Comparison of ENCODE assay signal across 8 cellular contexts in genomic region chr21:43864313-43864805, GRCh38. TPM values are rescaled to one million over a fixed set of nuclear protein-coding genes. Genes with fewer than 3 reads are reported as not detected.
DNase-seq lines count a peak whose midpoint lies in the region; ATAC-seq and TF ChIP-seq lines count a peak whose summit lies in the region.

No MANE protein-coding gene starts in this region.

- no peak overlapping the region for H2AFZ ChIP-seq in HCT116 (ENCODE audit: low read depth, low read length, poor library complexity, severe bottlenecking)

- peaks cover 45% of the 10 kb centered on the region for H3K4me1 ChIP-seq in CD4-positive, CD25-positive, alpha-beta regulatory T cell (ENCODE audit: control insufficient read depth, insufficient read depth, low read length, poor library complexity, severe bottlenecking)
- H3K4me1 ChIP-seq in HCT116 (ENCODE audit: control insufficient read depth in 1 of 2, insufficient read depth in 2 of 2, low read length in 2 of 2) (peaks cover 7 to 42% of the 10 kb centered on the region in 2 experiments), liver (ENCODE audit: control insufficient read depth in 4 of 4, insufficient read depth in 4 of 4, low read length in 3 of 4) (peaks cover 5 to 33% (median 25%) of the 10 kb centered on the region in 4 donors)

- peaks cover 0 to 2% (median 0%) of the 10 kb centered on the region in 7 donors for H3K9me3 Mint-ChIP-seq in CD4-positive, CD25-positive, alpha-beta regulatory T cell
- no peaks in the 10 kb centered on the region for H3K9me3 Mint-ChIP-seq in T-cell
- H3K9me3 Mint-ChIP-seq in stimulated activated effector memory CD8-positive, alpha-beta T cell treated with anti-CD3 and anti-CD28 coated beads, Interleukin-12 subunit alpha, Interleukin-12 subunit beta, amount 100 ng/mL, for 72 hours: no peaks in the 10 kb centered on the region

- H3K36me3 Mint-ChIP-seq in CD4-positive, CD25-positive, alpha-beta regulatory T cell: peaks cover 11% of the 10 kb centered on the region
- H3K36me3 Mint-ChIP-seq in T-cell: peaks cover 5% of the 10 kb centered on the region
- peaks cover 29% of the 10 kb centered on the region for H3K36me3 Mint-ChIP-seq in stimulated activated effector memory CD8-positive, alpha-beta T cell treated with anti-CD3 and anti-CD28 coated beads, Interleukin-12 subunit alpha, Interleukin-12 subunit beta, amount 100 ng/mL, for 72 hours

- H3K4me3 ChIP-seq in CD4-positive, CD25-positive, alpha-beta regulatory T cell (ENCODE audit: low read depth, low read length): no peak overlapping the region
- peak overlapping the region; percentile 46 to 66 for H3K4me3 ChIP-seq in HCT116 (replicated peaks in 1 of 2; ENCODE audit: low read depth in 1 of 2, low read length in 2 of 2)
- H3K4me3 ChIP-seq in liver (ENCODE audit: low read depth in 1 of 3, low read length in 3 of 3): peak overlapping the region; percentile 36 to 97 (median 64)

- no peaks in the 10 kb centered on the region for H4K20me1 ChIP-seq in HCT116 (ENCODE audit: insufficient read depth)

- peaks cover 14 to 44% (median 30%) of the 10 kb centered on the region in 4 donors for H3K4me1 Mint-ChIP-seq in CD4-positive, CD25-positive, alpha-beta regulatory T cell
- H3K4me1 Mint-ChIP-seq in T-cell: peaks cover 34 to 37% (median 36%) of the 10 kb centered on the region in 3 donors
- H3K4me1 Mint-ChIP-seq in stimulated activated effector memory CD8-positive, alpha-beta T cell treated with anti-CD3 and anti-CD28 coated beads, Interleukin-12 subunit alpha, Interleukin-12 subunit beta, amount 100 ng/mL, for 72 hours: peaks cover 32% of the 10 kb centered on the region

- H3K36me3 ChIP-seq in CD4-positive, CD25-positive, alpha-beta regulatory T cell (ENCODE audit: control insufficient read depth, insufficient read depth, low read length): peaks cover 9% of the 10 kb centered on the region
- 0 out of 4 replicates have a peak, but pooled peaks cover 0 to 5% of the 10 kb centered on the region in 2 experiments for H3K36me3 ChIP-seq in HCT116 (ENCODE audit: control insufficient read depth in 1 of 2, insufficient read depth in 2 of 2, low read length in 2 of 2)
- H3K36me3 ChIP-seq in liver (ENCODE audit: control insufficient read depth in 4 of 4, insufficient read depth in 3 of 4, low read depth in 1 of 4, low read length in 3 of 4): no peaks in the 10 kb centered on the region

- RAD21 ChIA-PET in HCT116 (lab: Charles Lee; ENCODE audit: low non-redundant PET in 1 of 2, low total read pairs in 2 of 2, uncharacterized antibody in 2 of 2, unreplicated experiment in 2 of 2): interaction anchor here in 1 of 2 experiments (0.9 kb wide), 1 partner anchor 54 kb away, joined by 3 read pairs; no protein-coding TSS in a partner anchor

- no TSS peak for BruUV-seq in HCT116 (replicated peaks; lab: Mats Ljungman, UMichigan)

- peak overlapping the region in 2 of 4 donors; percentile 52 to 87 for H3K4me3 Mint-ChIP-seq in CD4-positive, CD25-positive, alpha-beta regulatory T cell
- peak overlapping the region in 1 of 3 donors; percentile 78 for H3K4me3 Mint-ChIP-seq in T-cell
- peak overlapping the region; percentile 61 for H3K4me3 Mint-ChIP-seq in stimulated activated effector memory CD8-positive, alpha-beta T cell treated with anti-CD3 and anti-CD28 coated beads, Interleukin-12 subunit alpha, Interleukin-12 subunit beta, amount 100 ng/mL, for 72 hours

- CTCF ChIA-PET in HCT116 (lab: Charles Lee) (interaction anchor here (0.8 kb wide), 1 partner anchor 111 kb away, joined by 3 read pairs; no protein-coding TSS in a partner anchor), T-cell (lab: Charles Lee) (no interaction called here)

- H3K9ac ChIP-seq in HCT116 (ENCODE audit: low read length) (peak overlapping the region; percentile 66), liver (ENCODE audit: low read depth in 1 of 2, low read length in 2 of 2) (peak overlapping the region in 1 of 2 donors; percentile 56)

- H3K27ac ChIP-seq in CD4-positive, CD25-positive, alpha-beta regulatory T cell (ENCODE audit: insufficient read depth, low read length, poor library complexity, severe bottlenecking): peak overlapping the region; percentile 57
- H3K27ac ChIP-seq in HCT116 (ENCODE audit: low read depth, low read length) (peak overlapping the region; percentile 77), liver (ENCODE audit: low read depth in 1 of 2, low read length in 2 of 2) (peak overlapping the region; percentile 64 to 77)

- DNase-seq in CD4-positive, CD25-positive, alpha-beta regulatory T cell: peak; percentile 9 to 59 (median 31)
- peak; percentile 60 for DNase-seq in HCT116 (ENCODE audit: low read depth, low spot score)
- peak in 10 of 34 experiments; percentile 5 to 44 (median 26) for DNase-seq in T-cell
- DNase-seq in cerebellar cortex (ENCODE audit: low spot score): peak; percentile 23
- peak; percentile 17 to 73 for DNase-seq in stimulated activated effector memory CD8-positive, alpha-beta T cell treated with anti-CD3 and anti-CD28 coated beads, Interleukin-12 subunit alpha, Interleukin-12 subunit beta, amount 100 ng/mL, for 72 hours (ENCODE audit: low spot score in 2 of 2)

- H3K9me3 ChIP-seq in CD4-positive, CD25-positive, alpha-beta regulatory T cell (ENCODE audit: control insufficient read depth in 2 of 2, low read length in 2 of 2): no peaks in the 10 kb centered on the region
- H3K9me3 ChIP-seq in HCT116 (ENCODE audit: control insufficient read depth in 1 of 2, insufficient read depth in 1 of 2, low read depth in 1 of 2, low read length in 2 of 2) (no peaks in the 10 kb centered on the region), liver (ENCODE audit: control insufficient read depth in 4 of 4, low read length in 3 of 4) (no peaks in the 10 kb centered on the region)

- POLR2A ChIA-PET in HCT116 (lab: Charles Lee) (interaction anchor here (0.8 to 1.3 kb wide), 2 partner anchors 16 to 19 kb away, joined by 3 to 5 read pairs; no protein-coding TSS in a partner anchor), T-cell (lab: Charles Lee) (no interaction called here)

- ATAC-seq in CD4-positive, CD25-positive, alpha-beta regulatory T cell (ENCODE audit: low read depth in 2 of 2): no peak
- ATAC-seq in HCT116 (peak; percentile 88), T-cell (replicated peaks in 1 of 4) (peak; percentile 11 to 33 (median 22)), HG03565 (IDR thresholded peaks at IDR 0.05; ENCODE audit: unreplicated experiment) (no peak), GM19035 (IDR thresholded peaks at IDR 0.05; ENCODE audit: unreplicated experiment) (no peak)
- peak; percentile 40 for ATAC-seq in stimulated activated effector memory CD8-positive, alpha-beta T cell treated with anti-CD3 and anti-CD28 coated beads, Interleukin-12 subunit alpha, Interleukin-12 subunit beta, amount 100 ng/mL, for 72 hours

- peak overlapping the region; percentile 95 for H3K4me2 ChIP-seq in HCT116 (ENCODE audit: low read length)

- under 1% methylated on average over 61 of the region's 61 CpGs for WGBS in liver

- peaks cover 34% of the 10 kb centered on the region for H3K79me2 ChIP-seq in HCT116 (ENCODE audit: insufficient read depth, low read length)

- no peak overlapping the region for H3K27ac Mint-ChIP-seq in CD4-positive, CD25-positive, alpha-beta regulatory T cell
- H3K27ac Mint-ChIP-seq in T-cell: no peak overlapping the region
- H3K27ac Mint-ChIP-seq in stimulated activated effector memory CD8-positive, alpha-beta T cell treated with anti-CD3 and anti-CD28 coated beads, Interleukin-12 subunit alpha, Interleukin-12 subunit beta, amount 100 ng/mL, for 72 hours: no peak overlapping the region

- no peaks in the 10 kb centered on the region for H3K27me3 ChIP-seq in CD4-positive, CD25-positive, alpha-beta regulatory T cell (ENCODE audit: control insufficient read depth, insufficient read depth, low read length)
- no peaks in the 10 kb centered on the region for H3K27me3 ChIP-seq in HCT116 (ENCODE audit: insufficient read depth, low read length)
- no peaks in the 10 kb centered on the region for H3K27me3 ChIP-seq in liver (ENCODE audit: control insufficient read depth in 4 of 4, insufficient read depth in 4 of 4, low read length in 3 of 4)

- peak; percentile 80 for TF ChIP-seq POLR2A in HCT116 (IDR thresholded peaks at IDR 0.05; ENCODE audit: borderline replicate concordance, extremely low read depth, insufficient read depth, insufficient read length)

- intact Hi-C loops in HCT116 (cut with micrococcal nuclease): no loop called here

- TF ChIP-seq CTCF in HCT116 (IDR thresholded peaks at IDR 0.05 in 2 of 3, conservative IDR thresholded peaks at IDR 0.05 in 1 of 3; ENCODE audit: borderline replicate concordance in 1 of 3, insufficient read depth in 1 of 3, low read depth in 2 of 3, low read length in 2 of 3): no peak
- TF ChIP-seq CTCF in liver (IDR thresholded peaks at IDR 0.05; ENCODE audit: low read depth, low read length, missing input control): no peak

- TF ChIP-seq RAD21 in HCT116 (IDR thresholded peaks at IDR 0.05; ENCODE audit: low read depth) (0 out of 2 replicates have a peak, but pooled peaks have one; percentile 11), liver (IDR thresholded peaks at IDR 0.05) (no peak)

- H3K27me3 Mint-ChIP-seq in CD4-positive, CD25-positive, alpha-beta regulatory T cell: peaks cover 8% of the 10 kb centered on the region
- no peaks in the 10 kb centered on the region for H3K27me3 Mint-ChIP-seq in T-cell

- no peaks in the 10 kb centered on the region for H3K9me2 ChIP-seq in HCT116 (ENCODE audit: insufficient read depth)

TF ChIP-seq in HCT116, 20 proteins besides CTCF, POLR2A, EP300 and RAD21 (continues in another document):
- no peak for TF ChIP-seq CEBPB (IDR thresholded peaks at IDR 0.05; ENCODE audit: low read depth)
- TF ChIP-seq POLR2AphosphoS5 (IDR thresholded peaks at IDR 0.05; ENCODE audit: low read depth, low read length): peak; percentile 85
- TF ChIP-seq EGR1 (IDR thresholded peaks at IDR 0.05; ENCODE audit: low read depth): 0 out of 2 replicates have a peak, but pooled peaks have one; percentile 23
- TF ChIP-seq FOSL1 (IDR thresholded peaks at IDR 0.05; ENCODE audit: low read depth): no peak
- no peak for TF ChIP-seq CBX3 (IDR thresholded peaks at IDR 0.05; ENCODE audit: low read depth)

TF ChIP-seq in liver, 16 proteins besides CTCF, POLR2A, EP300 and RAD21 (continues in another document):
- TF ChIP-seq JUND (IDR thresholded peaks at IDR 0.05): no peak
- TF ChIP-seq GABPA (IDR thresholded peaks at IDR 0.05 in 1 of 2, conservative IDR thresholded peaks at IDR 0.05 in 1 of 2): no peak
- no peak for TF ChIP-seq HNF4A (conservative IDR thresholded peaks at IDR 0.05)
- no peak for TF ChIP-seq FOXA1 (IDR thresholded peaks at IDR 0.05)
- TF ChIP-seq HNF4G (IDR thresholded peaks at IDR 0.05): no peak
- TF ChIP-seq MAX (IDR thresholded peaks at IDR 0.05): no peak
- no peak for TF ChIP-seq TAF1 (conservative IDR thresholded peaks at IDR 0.05)
- TF ChIP-seq SP1 (IDR thresholded peaks at IDR 0.05): no peak

RNA-seq across cellular contexts. Expression of gene AGPAT3, which starts 0.7 kb away (rescaled TPM):
- 67.8 TPM for total RNA-seq in CD4-positive, CD25-positive, alpha-beta regulatory T cell
- 10 to 100 TPM; 13.3 to 19.8 (median 17.4) TPM for polyA plus RNA-seq in CD4-positive, CD25-positive, alpha-beta regulatory T cell
- 54.1 TPM for total RNA-seq in HCT116 (2021; ENCODE audit: unreplicated experiment)
- polyA plus RNA-seq in HCT116 (2012): 32.3 and 38.2 TPM in 2 replicates
- 10 to 100 TPM; 48.4 to 77.2 (median 65.1) TPM for total RNA-seq in T-cell
- 100 to 1,000 TPM in 1 of 2 donors, 10 to 100 TPM in 1; 60.7 to 148 TPM for total RNA-seq in liver
- polyA plus RNA-seq in liver: 10 to 100 TPM; 32.3 to 58.9 TPM

Comparison
In these comparisons a context has a peak if more than half of its experiments do, and no peak if none do; other contexts are left out.
1. ATAC-seq: peak in HCT116 (single experiment), T-cell (4 of 4) and stimulated activated effector memory CD8-positive, alpha-beta T cell treated with anti-CD3 and anti-CD28 coated beads, Interleukin-12 subunit alpha, Interleukin-12 subunit beta, amount 100 ng/mL, for 72 hours (single experiment); none in CD4-positive, CD25-positive, alpha-beta regulatory T cell (0 of 2), HG03565 (single experiment) and GM19035 (single experiment).
2. Peak in every context shown above with its lines, with median percentiles within 50 percentile points of each other: H3K27ac ChIP-seq.